8 cellular contexts compared by ENCODE assay signal in genomic region chr7:82044497-82045080, GRCh38.
DNase-seq lines count a peak whose midpoint lies in the region; ATAC-seq and TF ChIP-seq lines count a peak whose summit lies in the region.

No MANE protein-coding gene starts in this region.

- no peak overlapping the region for H3K4me3 ChIP-seq in PC-3 (ENCODE audit: low read length)
- no peak overlapping the region for H3K4me3 ChIP-seq in endodermal cell (ENCODE audit: low read length)
- H3K4me3 ChIP-seq in neural cell (ENCODE audit: low read length): no peak overlapping the region

- H3K9ac ChIP-seq in PC-3 (ENCODE audit: low read length) (no peak overlapping the region), endodermal cell (ENCODE audit: extremely low read depth, low read length, poor library complexity, severe bottlenecking) (no peak overlapping the region), neural cell (ENCODE audit: low read length) (no peak overlapping the region)

- H3K36me3 Mint-ChIP-seq in endodermal cell (ENCODE audit: low read depth): no peaks in the 10 kb centered on the region
- H3K36me3 Mint-ChIP-seq in T-helper 17 cell (ENCODE audit: low read depth): no peaks in the 10 kb centered on the region

- H3K27me3 Mint-ChIP-seq in endodermal cell (ENCODE audit: insufficient read depth) (no peaks in the 10 kb centered on the region), T-helper 17 cell (no peaks in the 10 kb centered on the region)

- no peak overlapping the region for H2AFZ ChIP-seq in PC-3 (ENCODE audit: low read length)
- H2AFZ ChIP-seq in neural cell (ENCODE audit: low read depth, low read length): no peak overlapping the region

- no peak overlapping the region for H3K4me2 ChIP-seq in PC-3 (ENCODE audit: low read length)
- H3K4me2 ChIP-seq in neural cell (ENCODE audit: low read length): no peak overlapping the region

- POLR2A ChIA-PET in PC-3 (lab: Charles Lee; ENCODE audit: unreplicated experiment): no interaction called here

- no peaks in the 10 kb centered on the region for H3K36me3 ChIP-seq in PC-3 (ENCODE audit: low read depth, low read length)
- H3K36me3 ChIP-seq in endodermal cell (ENCODE audit: control insufficient read depth, insufficient read depth, low read length): no peaks in the 10 kb centered on the region
- H3K36me3 ChIP-seq in neural cell (ENCODE audit: insufficient read depth, low read length): no peaks in the 10 kb centered on the region

- peaks cover 10% of the 10 kb centered on the region for H3K4me1 ChIP-seq in PC-3 (ENCODE audit: insufficient read depth, low read length)
- H3K4me1 ChIP-seq in endodermal cell (ENCODE audit: control insufficient read depth, insufficient read depth, low read length): no peaks in the 10 kb centered on the region

- no peaks in the 10 kb centered on the region for H4K20me1 ChIP-seq in PC-3 (ENCODE audit: low read length)
- H4K20me1 ChIP-seq in neural cell (ENCODE audit: insufficient read depth): no peaks in the 10 kb centered on the region

- H3F3A ChIP-seq in PC-3 (ENCODE audit: low read length, unreplicated experiment): no peaks in the 10 kb centered on the region
- no peaks in the 10 kb centered on the region for H3F3A ChIP-seq in neural cell (ENCODE audit: insufficient read depth, low read length, poor library complexity, severe bottlenecking)

- peak; percentile 54 for DNase-seq in COR-L47 (lab: John Stamatoyannopoulos, UW)
- peak; percentile 48 to 79 for DNase-seq in Kasumi-1 (lab: John Stamatoyannopoulos, UW)
- peak; percentile 66 for DNase-seq in PC-3
- DNase-seq in endodermal cell: peak; percentile 58
- no peak for DNase-seq in T-helper 17 cell

- intact Hi-C loops in PC-3 (cut with micrococcal nuclease): loop anchor here (1.0 to 10.0 kb wide), 9 partner anchors 120 to 685 kb away; partner anchors contain the start of gene CACNA2D1

- TF ChIP-seq RAD21 in neural cell (conservative IDR thresholded peaks at IDR 0.05): peak; percentile 90

- H3K79me2 ChIP-seq in PC-3 (ENCODE audit: low read length): no peaks in the 10 kb centered on the region
- no peaks in the 10 kb centered on the region for H3K79me2 ChIP-seq in neural cell (replicated peaks; ENCODE audit: insufficient read depth, low read length)

- H3K4me1 Mint-ChIP-seq in endodermal cell (peaks cover 11% of the 10 kb centered on the region), T-helper 17 cell (no peaks in the 10 kb centered on the region)

- TF ChIP-seq CTCF in PC-3 (conservative IDR thresholded peaks at IDR 0.05; ENCODE audit: low read depth, low read length): peak; percentile 62
- peak; percentile 93 for TF ChIP-seq CTCF in endodermal cell (conservative IDR thresholded peaks at IDR 0.05)
- TF ChIP-seq CTCF in neural cell (IDR thresholded peaks at IDR 0.05; ENCODE audit: poor library complexity, severe bottlenecking): peak; percentile 78

- no CpG with 5 or more reads among the region's 2 CpGs for WGBS in endodermal cell (ENCODE audit: insufficient coverage in 1 of 2, insufficient read length in 1 of 2), 2 experiments

- H3K9me3 Mint-ChIP-seq in endodermal cell: no peaks in the 10 kb centered on the region

- no TSS peak for BruUV-seq in PC-3 (replicated peaks; lab: Mats Ljungman, UMichigan)

- no peak overlapping the region for H3K27ac ChIP-seq in PC-3 (ENCODE audit: low read length)
- H3K27ac ChIP-seq in endodermal cell (ENCODE audit: low read depth, low read length): no peak overlapping the region
- no peak overlapping the region for H3K27ac ChIP-seq in neural cell (ENCODE audit: low read length)

- ATAC-seq in GM19455 (IDR thresholded peaks at IDR 0.05; ENCODE audit: unreplicated experiment): peak; percentile 85
- peak; percentile 45; the same call in 1 of the 2 replicates for ATAC-seq in PC-3
- ATAC-seq in T-helper 17 cell: no peak
- ATAC-seq in GM18520 (IDR thresholded peaks at IDR 0.05; ENCODE audit: unreplicated experiment): no peak

- H3K27me3 ChIP-seq in PC-3 (ENCODE audit: low read length): no peaks in the 10 kb centered on the region
- H3K27me3 ChIP-seq in endodermal cell (ENCODE audit: control insufficient read depth, insufficient read depth, low read length, poor library complexity, severe bottlenecking): no peaks in the 10 kb centered on the region
- H3K27me3 ChIP-seq in neural cell (ENCODE audit: insufficient read depth, low read depth, low read length): no peaks in the 10 kb centered on the region

- TF ChIP-seq EP300 in neural cell (conservative IDR thresholded peaks at IDR 0.05; ENCODE audit: poor library complexity, severe bottlenecking): no peak

- H3K4me3 Mint-ChIP-seq in endodermal cell (no peak overlapping the region), T-helper 17 cell (no peak overlapping the region)

- H3K9me2 ChIP-seq in PC-3 (replicated peaks; ENCODE audit: low read length) (no peaks in the 10 kb centered on the region), neural cell (ENCODE audit: insufficient read depth, low read length) (no peaks in the 10 kb centered on the region)

- H3K9me3 ChIP-seq in PC-3 (ENCODE audit: low read length): no peaks in the 10 kb centered on the region
- H3K9me3 ChIP-seq in endodermal cell (ENCODE audit: control insufficient read depth, low read length): no peaks in the 10 kb centered on the region
- no peaks in the 10 kb centered on the region for H3K9me3 ChIP-seq in neural cell (ENCODE audit: low read length)
- H3K9me3 ChIP-seq in T-helper 17 cell (ENCODE audit: control insufficient read depth, low read length, poor library complexity, severe bottlenecking): no peaks in the 10 kb centered on the region

- CTCF ChIA-PET in PC-3 (lab: Charles Lee): no interaction called here

- no peak overlapping the region for H3K27ac Mint-ChIP-seq in endodermal cell
- H3K27ac Mint-ChIP-seq in T-helper 17 cell: no peak overlapping the region

TF ChIP-seq in neural cell, 6 proteins besides CTCF, POLR2A, EP300 and RAD21:
- TF ChIP-seq REST (IDR thresholded peaks at IDR 0.05; ENCODE audit: borderline replicate concordance): no peak
- no peak for TF ChIP-seq POLR2AphosphoS5 (IDR thresholded peaks at IDR 0.05)
- no peak for TF ChIP-seq MXI1 (conservative IDR thresholded peaks at IDR 0.05; ENCODE audit: poor library complexity, severe bottlenecking)
- peak; percentile 95 for TF ChIP-seq SMC3 (conservative IDR thresholded peaks at IDR 0.05; ENCODE audit: poor library complexity)
- no peak for TF ChIP-seq TAF1 (IDR thresholded peaks at IDR 0.05; ENCODE audit: low read depth)
- TF ChIP-seq EZH2 (IDR thresholded peaks at IDR 0.05; ENCODE audit: borderline replicate concordance, insufficient read depth, low read length, poor library complexity, severe bottlenecking): no peak

Comparison
In these comparisons a context has a peak if more than half of its experiments do, and no peak if none do; other contexts are left out.
1. DNase-seq: peak in COR-L47 (single experiment), Kasumi-1 (2 of 2), PC-3 (single experiment) and endodermal cell (single experiment); none in T-helper 17 cell (0 of 3).
2. ATAC-seq: peak in GM19455 (single experiment) and PC-3 (single experiment); none in T-helper 17 cell (single experiment) and GM18520 (single experiment).
3. Peak in every context shown above with its lines, with median percentiles within 50 percentile points of each other: CTCF ChIP-seq.